Comparison of ENCODE assay signal across 18 cellular contexts in the genomic region with DNA sequence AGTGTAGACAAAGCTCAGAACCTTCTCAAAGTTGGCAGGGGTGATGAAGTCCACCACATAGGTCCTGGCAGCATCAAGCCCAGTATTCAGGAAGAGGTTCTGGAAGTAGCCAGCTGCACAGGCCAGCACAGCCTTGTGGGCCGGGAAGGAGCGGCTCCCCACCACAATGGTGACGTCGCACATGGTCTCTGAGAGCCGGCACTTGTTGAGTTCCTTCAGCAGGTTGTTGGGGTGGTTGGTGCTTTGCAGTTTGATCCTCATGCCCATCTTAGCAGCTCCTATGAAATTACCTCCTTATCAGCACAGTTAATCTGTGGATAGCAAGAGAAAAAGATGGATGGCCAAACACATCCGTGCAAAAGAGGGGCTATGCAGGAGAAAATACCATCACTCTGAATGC. TPM values are rescaled to one million over a fixed set of nuclear protein-coding genes. Genes with fewer than 3 reads are reported as not detected.
DNase-seq lines count a peak whose midpoint lies in the region; TF ChIP-seq lines count a peak whose summit lies in the region.
"Had no signal": no experiment of that assay in that cellular context is flagged by ENCODE, and none has a peak within 500 bp of the region (broad histone marks: within the 10 kb centered on the region; RNA-seq: fewer than 3 reads in every experiment).

No MANE protein-coding gene starts in this region.

- H3K9ac ChIP-seq in Karpas-422 (ENCODE audit: low read length): peak overlapping the region; percentile 96
- no peak overlapping the region for H3K9ac ChIP-seq in endodermal cell (ENCODE audit: extremely low read depth, low read length, poor library complexity, severe bottlenecking)

- peak overlapping the region; percentile 89 for H3K4me2 ChIP-seq in Karpas-422 (ENCODE audit: low read depth, low read length, poor library complexity, severe bottlenecking)

- no peaks in the 10 kb centered on the region for H3K9me3 ChIP-seq in Karpas-422 (ENCODE audit: low read length)
- no peaks in the 10 kb centered on the region for H3K9me3 ChIP-seq in endodermal cell (ENCODE audit: control insufficient read depth, low read length)
- H3K9me3 ChIP-seq: vagina had no signal

- H3K9me3 Mint-ChIP-seq in activated naive CD4-positive, alpha-beta T cell treated with anti-CD3 and anti-CD28 coated beads for 36 hours: no peaks in the 10 kb centered on the region
- H3K9me3 Mint-ChIP-seq in endodermal cell (no peaks in the 10 kb centered on the region), osteocyte (ENCODE audit: unreplicated experiment) (no peaks in the 10 kb centered on the region)
- H3K9me3 Mint-ChIP-seq: stimulated activated memory B cell treated with anti-CD40 and anti-IgM and Interleukin-4, amounts not matched to agents 10 μg/mL and 1 μg/mL and 100 μg/mL, for 72 hours had no signal

- intact Hi-C loops in activated naive CD4-positive, alpha-beta T cell treated with anti-CD3 and anti-CD28 coated beads for 36 hours (cut with micrococcal nuclease): loop anchor here (5.0 to 10.0 kb wide), 3 partner anchors 238 to 490 kb away; partner anchors contain the start of gene PTGES3

- H4K20me1 ChIP-seq in Karpas-422 (ENCODE audit: insufficient read depth, low read depth, low read length): peaks cover 34% of the 10 kb centered on the region

- DNase-seq in activated naive CD4-positive, alpha-beta T cell treated with anti-CD3 and anti-CD28 coated beads for 36 hours: no peak
- DNase-seq in activated naive CD4-positive, alpha-beta T cell treated with Interleukin-2 at 50 U/mL for 16 hours: no peak
- DNase-seq in Karpas-422: no peak
- no peak for DNase-seq in endodermal cell
- no peak for DNase-seq in osteocyte (ENCODE audit: extremely low spot score, unreplicated experiment)
- no peak for DNase-seq in HT-29 (ENCODE audit: low spot score)
- no peak for DNase-seq in NCI-H2227 treated with DMSO at 0.1 percent for 48 hours (lab: John Stamatoyannopoulos, UW)
- DNase-seq in G401 (ENCODE audit: low spot score): no peak
- DNase-seq: activated CD8-positive, alpha-beta memory T cell treated with anti-CD3 and anti-CD28 coated beads, Interleukin-2, amount 50 U/mL, for 4 hours; DMS53; effector CD8-positive, alpha-beta T cell; foreskin melanocyte; NCI-H1417 treated with DMSO at 0.1 percent for 48 hours; NCI-H524; RPMI8226; stimulated activated CD4-positive, alpha-beta T cell treated with anti-CD3 and anti-CD28 coated beads, Interleukin-4, amount 100 ng/mL, for 1 hour had no signal

- TF ChIP-seq CTCF in endodermal cell (conservative IDR thresholded peaks at IDR 0.05): no peak
- TF ChIP-seq CTCF in osteocyte (IDR thresholded peaks at IDR 0.05): no peak

- no peaks in the 10 kb centered on the region for H3K27me3 Mint-ChIP-seq in activated naive CD4-positive, alpha-beta T cell treated with anti-CD3 and anti-CD28 coated beads for 36 hours (ENCODE audit: low read depth)
- H3K27me3 Mint-ChIP-seq in endodermal cell (ENCODE audit: insufficient read depth) (no peaks in the 10 kb centered on the region), osteocyte (ENCODE audit: unreplicated experiment) (no peaks in the 10 kb centered on the region)
- H3K27me3 Mint-ChIP-seq: stimulated activated memory B cell treated with anti-CD40 and anti-IgM and Interleukin-4, amounts not matched to agents 10 μg/mL and 1 μg/mL and 100 μg/mL, for 72 hours had no signal

- H3K36me3 Mint-ChIP-seq in activated naive CD4-positive, alpha-beta T cell treated with anti-CD3 and anti-CD28 coated beads for 36 hours (ENCODE audit: low read depth): peaks cover 29% of the 10 kb centered on the region
- H3K36me3 Mint-ChIP-seq in endodermal cell (ENCODE audit: low read depth) (peaks cover 45% of the 10 kb centered on the region), osteocyte (ENCODE audit: unreplicated experiment) (peaks cover 28% of the 10 kb centered on the region)

- CTCF ChIA-PET in activated naive CD4-positive, alpha-beta T cell treated with anti-CD3 and anti-CD28 coated beads for 36 hours (lab: Charles Lee): interaction anchor here (0.6 to 14.0 kb wide), 14 partner anchors 8 to 347 kb away, joined by 3 to 271 read pairs (median 4); partner anchors contain the start of genes PRIM1, STAT6 and TAC3

- in situ Hi-C loops in G401 (cut with HindIII; ENCODE audit: low sequenced_read_pairs): no loop called here

- H3K4me1 ChIP-seq in Karpas-422 (ENCODE audit: low read length) (peaks cover 17% of the 10 kb centered on the region), endodermal cell (ENCODE audit: control insufficient read depth, insufficient read depth, low read length) (peaks cover 6% of the 10 kb centered on the region)

- no peak overlapping the region for H3K27ac Mint-ChIP-seq in activated naive CD4-positive, alpha-beta T cell treated with anti-CD3 and anti-CD28 coated beads for 36 hours
- no peak overlapping the region for H3K27ac Mint-ChIP-seq in endodermal cell
- H3K27ac Mint-ChIP-seq in osteocyte (ENCODE audit: unreplicated experiment): no peak overlapping the region

- no peaks in the 10 kb centered on the region for H3K9me2 ChIP-seq in Karpas-422 (replicated peaks; ENCODE audit: insufficient read depth, low read length)

- peaks cover 74% of the 10 kb centered on the region for H3K4me1 Mint-ChIP-seq in activated naive CD4-positive, alpha-beta T cell treated with anti-CD3 and anti-CD28 coated beads for 36 hours (ENCODE audit: low read depth)
- peaks cover 27% of the 10 kb centered on the region for H3K4me1 Mint-ChIP-seq in endodermal cell
- H3K4me1 Mint-ChIP-seq in osteocyte (ENCODE audit: unreplicated experiment): peaks cover 22% of the 10 kb centered on the region

- 94 to 100% methylated on average over 1 to 6 of the region's 6 CpGs for WGBS in endodermal cell (ENCODE audit: insufficient coverage in 1 of 2, insufficient read length in 1 of 2), 2 experiments

- peak overlapping the region; percentile 92 for H3K4me3 Mint-ChIP-seq in activated naive CD4-positive, alpha-beta T cell treated with anti-CD3 and anti-CD28 coated beads for 36 hours
- H3K4me3 Mint-ChIP-seq in endodermal cell (peak overlapping the region; percentile 79), osteocyte (ENCODE audit: unreplicated experiment) (peak overlapping the region; percentile 91)

- peak overlapping the region; percentile 92; the same call in 1 of the 2 replicates for H3K4me3 ChIP-seq in Karpas-422 (ENCODE audit: low read length)
- peak overlapping the region; percentile 91 for H3K4me3 ChIP-seq in endodermal cell (ENCODE audit: low read length)

- H3K27me3 ChIP-seq in Karpas-422 (ENCODE audit: low read length) (no peaks in the 10 kb centered on the region), endodermal cell (ENCODE audit: control insufficient read depth, insufficient read depth, low read length, poor library complexity, severe bottlenecking) (no peaks in the 10 kb centered on the region)
- H3K27me3 ChIP-seq: vagina had no signal

- H3K79me2 ChIP-seq in Karpas-422 (ENCODE audit: low read length): peaks cover 56% of the 10 kb centered on the region

- peaks cover 21% of the 10 kb centered on the region; the same call in 1 of the 2 replicates for H3K36me3 ChIP-seq in Karpas-422 (ENCODE audit: insufficient read depth, low read length)
- H3K36me3 ChIP-seq in endodermal cell (ENCODE audit: control insufficient read depth, insufficient read depth, low read length): peaks cover 48% of the 10 kb centered on the region

- H3K27ac ChIP-seq in Karpas-422 (ENCODE audit: low read length): no peak overlapping the region
- no peak overlapping the region for H3K27ac ChIP-seq in endodermal cell (ENCODE audit: low read depth, low read length)

- H2AFZ ChIP-seq in Karpas-422 (ENCODE audit: low read length): no peak overlapping the region

RNA-seq across cellular contexts. Expression of gene ZBTB39, which starts 1.7 kb away (rescaled TPM):
- total RNA-seq in activated naive CD4-positive, alpha-beta T cell treated with anti-CD3 and anti-CD28 coated beads for 36 hours: 1 to 10 TPM; 5.1 to 5.5 TPM
- total RNA-seq in Karpas-422 (2014; rRNA removed; shearing (Covaris generic); ENCODE audit: low replicate concordance): 10.0 and 10.7 TPM in 2 replicates
- 10 to 100 TPM; 22.1 to 25.7 TPM for total RNA-seq in endodermal cell
- polyA plus RNA-seq in endodermal cell (2013, experiment 1 of 2): 17.3 TPM
- 16.1 TPM for polyA plus RNA-seq in endodermal cell (2013, experiment 2 of 2)
- total RNA-seq in osteocyte: 6.4 and 7.0 TPM in 2 replicates
- total RNA-seq in HT-29 (2014; rRNA removed; shearing (Covaris generic)): 3.2 and 3.4 TPM in 2 replicates
- 5.3 and 9.1 TPM in 2 replicates for total RNA-seq in G401 (2014; rRNA removed; shearing (Covaris generic))

RNA-seq across cellular contexts. Expression of gene TAC3, which starts 11.7 kb away (rescaled TPM):
- under 1 TPM in 1 of 2 experiments, not detected in 1; 0.48 TPM for total RNA-seq in activated naive CD4-positive, alpha-beta T cell treated with anti-CD3 and anti-CD28 coated beads for 36 hours
- total RNA-seq in Karpas-422 (2014; rRNA removed; shearing (Covaris generic); ENCODE audit: low replicate concordance): not detected in 2 replicates
- total RNA-seq in endodermal cell (1 to 10 TPM; 1.8 to 5.4 TPM), osteocyte (not detected in 2 replicates)
- polyA plus RNA-seq in endodermal cell (2013, experiment 1 of 2): 9.2 TPM
- 7.2 TPM for polyA plus RNA-seq in endodermal cell (2013, experiment 2 of 2)
- not detected in 2 replicates for total RNA-seq in HT-29 (2014; rRNA removed; shearing (Covaris generic))
- 0.85 TPM in 1 of 2 replicates, not detected in the other for total RNA-seq in G401 (2014; rRNA removed; shearing (Covaris generic))
- total RNA-seq: vagina had no signal

RNA-seq across cellular contexts. Expression of gene MYO1A, which starts 45.3 kb away (rescaled TPM):
- 1 to 10 TPM; 1.4 to 1.5 TPM for total RNA-seq in activated naive CD4-positive, alpha-beta T cell treated with anti-CD3 and anti-CD28 coated beads for 36 hours
- total RNA-seq in Karpas-422 (2014; rRNA removed; shearing (Covaris generic); ENCODE audit: low replicate concordance): 0.11 and 3.8 TPM in 2 replicates
- 1 to 10 TPM in 1 of 2 donors, under 1 TPM in 1; 0.77 to 1.7 TPM for total RNA-seq in endodermal cell
- polyA plus RNA-seq in endodermal cell (2013, experiment 1 of 2): 1.1 TPM
- polyA plus RNA-seq in endodermal cell (2013, experiment 2 of 2): 0.12 TPM
- not detected in 2 replicates for total RNA-seq in osteocyte
- 0.76 and 1.8 TPM in 2 replicates for total RNA-seq in HT-29 (2014; rRNA removed; shearing (Covaris generic))
- 1.6 TPM in 1 of 2 replicates, not detected in the other for total RNA-seq in G401 (2014; rRNA removed; shearing (Covaris generic))

RNA-seq across cellular contexts. Expression of gene RDH16, which starts 47.2 kb away (rescaled TPM):
- under 1 TPM; 0.54 to 0.69 TPM for total RNA-seq in activated naive CD4-positive, alpha-beta T cell treated with anti-CD3 and anti-CD28 coated beads for 36 hours
- total RNA-seq in Karpas-422 (2014; rRNA removed; shearing (Covaris generic); ENCODE audit: low replicate concordance): 0.11 TPM in 1 of 2 replicates, not detected in the other
- total RNA-seq in endodermal cell: 1 to 10 TPM; 1.1 to 3.0 TPM
- polyA plus RNA-seq in endodermal cell (2013, experiment 1 of 2): 0.53 TPM
- 0.54 TPM for polyA plus RNA-seq in endodermal cell (2013, experiment 2 of 2)
- 0.16 and 0.27 TPM in 2 replicates for total RNA-seq in osteocyte
- total RNA-seq in HT-29 (2014; rRNA removed; shearing (Covaris generic)): not detected in 2 replicates
- total RNA-seq in G401 (2014; rRNA removed; shearing (Covaris generic)): not detected in 2 replicates
